ENCODE assay signal across 10 cellular contexts in genomic region chr2:118817469-118817868, GRCh38. TPM values are rescaled to one million over a fixed set of nuclear protein-coding genes. Genes with fewer than 3 reads are reported as not detected.
"Had no signal": no experiment of that assay in that cellular context is flagged by ENCODE, and none has a peak within 500 bp of the region (broad histone marks: within the 10 kb centered on the region; RNA-seq: fewer than 3 reads in every experiment).

No MANE protein-coding gene starts in this region.

- ATAC-seq: HCT116, HepG2 had no signal

- H2AFZ ChIP-seq: GM23248 had no signal

- DNase-seq: GM23248, GOT3, H7, HFFc6 had no signal

- H3K9me3 ChIP-seq: HAP-1 had no signal

- FAIRE-seq: HepG2 had no signal

- H3K27ac ChIP-seq: GM23248, HL-60 had no signal

- H3K4me1 ChIP-seq: HAP-1 had no signal

- H3K4me3 ChIP-seq: GM23248, HAP-1 had no signal

- H3K36me3 ChIP-seq: HAP-1 had no signal

- H3K9ac ChIP-seq: GM23248 had no signal

RNA-seq across cellular contexts. Expression of gene EN1, which starts 30.0 kb away (rescaled TPM):
- total RNA-seq: H7, HepG2, HFFc6, HT1080 had no signal
- polyA plus RNA-seq: HepG2, IgD-negative memory B cell had no signal
